In genomic region chr20:2750343-2751251, GRCh38 we compare ENCODE assay signal across 8 cellular contexts. TPM values are rescaled to one million over a fixed set of nuclear protein-coding genes. Genes with fewer than 3 reads are reported as not detected.
A peak's percentile ranks its signal among the peaks of the same experiment; 100 is the strongest.
DNase-seq lines count a peak whose midpoint lies in the region; ATAC-seq and TF ChIP-seq lines count a peak whose summit lies in the region.

No MANE protein-coding gene starts in this region.

- H3K27ac ChIP-seq in right lobe of liver (no peak overlapping the region), vagina (peak overlapping the region; percentile 79)

- WGBS in right lobe of liver (ENCODE audit: insufficient coverage, low coverage, low lambda C conversion rate, missing lambda C conversion rate) = 5% methylated on average over 31 of the region's 44 CpGs

- H3K36me3 ChIP-seq in right lobe of liver (no peaks in the 10 kb centered on the region), vagina (no peaks in the 10 kb centered on the region), HAP-1 (replicated peaks) (no peaks in the 10 kb centered on the region)

- H3K4me1 ChIP-seq in right lobe of liver (peaks cover 0 to 24% (median 4%) of the 10 kb centered on the region in 4 donors), vagina (peaks cover 31% of the 10 kb centered on the region), HAP-1 (no peaks in the 10 kb centered on the region; the same call in 1 of the 2 replicates)

- H3K4me3 ChIP-seq in cardiac fibroblast (replicated peaks in 1 of 2; ENCODE audit: low read depth in 2 of 2, low read length in 2 of 2) (peak overlapping the region in 1 of 2 donors; percentile 1), right lobe of liver (peak overlapping the region in 2 of 3 donors; percentile 55 to 64), vagina (peak overlapping the region; percentile 45 to 74), HAP-1 (no peak overlapping the region)

- peak; percentile 53 for DNase-seq in DMS53 treated with DMSO at 0.1 percent for 48 hours (lab: John Stamatoyannopoulos, UW; ENCODE audit: unreplicated experiment)
- peak; percentile 20 for DNase-seq in NCI-H460 (ENCODE audit: extremely low read depth, low read depth)
- peak; percentile 52 to 57 for DNase-seq in cardiac fibroblast (ENCODE audit: low read depth in 2 of 2)
- DNase-seq in right lobe of liver = peak in 2 of 3 donors; percentile 58 to 65
- DNase-seq in vagina (ENCODE audit: extremely low spot score in 2 of 2) = peak in 1 of 2 donors; percentile 81
- DNase-seq in HAP-1 (ENCODE audit: low spot score in 2 of 2) = no peak
- no peak for DNase-seq in NCI-H2029 treated with DMSO at 0.1 percent for 48 hours (lab: John Stamatoyannopoulos, UW)

- H3K9me3 ChIP-seq in right lobe of liver (no peaks in the 10 kb centered on the region), vagina (no peaks in the 10 kb centered on the region), HAP-1 (no peaks in the 10 kb centered on the region)

- TF ChIP-seq POLR2A in right lobe of liver (IDR thresholded peaks at IDR 0.05) (no peak), vagina (IDR thresholded peaks at IDR 0.05) (no peak)

- intact Hi-C loops in right lobe of liver (cut with DNase I) (loop anchor here in 1 of 2 donors (10.0 kb wide), 1 partner anchor 114 kb away; no protein-coding TSS in a partner anchor), vagina (cut with DNase I) (no loop called here)

- no peak for TF ChIP-seq CTCF in cardiac fibroblast (IDR thresholded peaks at IDR 0.05; ENCODE audit: low read depth, low read length)
- no peak for TF ChIP-seq CTCF in right lobe of liver (IDR thresholded peaks at IDR 0.05)
- TF ChIP-seq CTCF in vagina (IDR thresholded peaks at IDR 0.05) = no peak

- ATAC-seq in right lobe of liver (peak; percentile 57 to 68 (median 62)), GM21367 (IDR thresholded peaks at IDR 0.05; ENCODE audit: unreplicated experiment) (no peak)

- H3K27me3 ChIP-seq in right lobe of liver (no peaks in the 10 kb centered on the region), vagina (no peaks in the 10 kb centered on the region), HAP-1 (ENCODE audit: low read depth) (peaks cover under 1% of the 10 kb centered on the region; the same call in 1 of the 2 replicates)

- in situ Hi-C loops in HAP-1 (cut with MboI; ENCODE audit: low sequenced_read_pairs) = no loop called here

RNA-seq across cellular contexts. Expression of gene CPXM1, which starts 49.8 kb away (rescaled TPM):
- not detected in 2 replicates for total RNA-seq in NCI-H460 (2014; rRNA removed; shearing (Covaris generic))
- not detected in 2 replicates for polyA plus RNA-seq in NCI-H460 (2014; cell fraction: nucleus; rRNA removed)
- total RNA-seq in right lobe of liver = under 1 TPM in 3 of 6 experiments, not detected in 3; 0.07 to 0.16 (median 0.12) TPM
- total RNA-seq in vagina = 19.4 TPM

RNA-seq across cellular contexts. Expression of gene EBF4, which starts 58.0 kb away (rescaled TPM):
- 1.0 and 2.0 TPM in 2 replicates for total RNA-seq in NCI-H460 (2014; rRNA removed; shearing (Covaris generic))
- polyA plus RNA-seq in NCI-H460 (2014; cell fraction: nucleus; rRNA removed) = 0.97 and 9.7 TPM in 2 replicates
- total RNA-seq in right lobe of liver (10 to 100 TPM in 1 of 6 experiments, 1 to 10 TPM in 5; 2.8 to 16.6 (median 6.2) TPM), vagina (23.1 TPM)

Comparison
In these comparisons a context has a peak if more than half of its experiments do, and no peak if none do; other contexts are left out.
1. DNase-seq: peak in DMS53 treated with DMSO at 0.1 percent for 48 hours (single experiment), NCI-H460 (single experiment), cardiac fibroblast (2 of 2) and right lobe of liver (2 of 3); none in HAP-1 (0 of 2) and NCI-H2029 treated with DMSO at 0.1 percent for 48 hours (single experiment).
2. RNA of gene CPXM1, which starts 49.8 kb away (total RNA-seq): 19.4 TPM in vagina (single experiment); 0.07 to 0.16 TPM in right lobe of liver and not detected in NCI-H460; every median in the first group is over 10 times any median in the second.